Comparison of ENCODE assay signal across 21 cellular contexts in the genomic region with DNA sequence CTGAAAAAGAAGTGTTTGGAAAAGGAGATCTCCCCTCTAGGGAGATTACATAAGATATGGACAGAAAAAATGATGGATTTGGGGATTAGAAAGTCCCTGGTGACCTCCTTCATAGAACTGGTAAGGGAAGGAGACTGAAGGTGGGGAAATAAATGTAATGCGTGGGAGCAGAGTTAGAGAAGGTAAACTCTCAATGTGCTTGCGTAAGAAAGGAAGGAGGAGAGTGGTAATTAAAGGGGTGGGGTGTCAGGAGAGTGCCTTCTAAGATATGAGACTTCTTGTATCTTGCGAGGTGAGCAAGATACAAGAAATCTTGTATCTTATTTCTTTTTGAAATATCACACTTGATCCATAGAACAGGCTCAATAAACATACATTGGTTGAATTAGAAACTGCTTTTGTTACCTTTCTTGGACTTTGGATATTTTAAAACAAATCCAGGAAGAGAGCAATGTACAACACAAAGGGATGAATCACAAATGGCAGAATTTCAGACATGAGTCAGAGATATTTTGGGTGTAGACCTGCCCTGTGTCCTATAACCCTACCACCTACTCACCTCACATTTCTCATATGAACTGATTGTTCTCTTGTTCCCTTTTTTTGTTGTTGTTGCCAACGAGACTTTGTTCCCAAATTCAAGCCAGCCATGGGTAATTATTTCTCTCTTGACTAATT.
DNase-seq lines count a peak whose midpoint lies in the region; ATAC-seq, FAIRE-seq and TF ChIP-seq lines count a peak whose summit lies in the region.
"Had no signal": no experiment of that assay in that cellular context is flagged by ENCODE, and none has a peak within 500 bp of the region (broad histone marks: within the 10 kb centered on the region; RNA-seq: fewer than 3 reads in every experiment).

No MANE protein-coding gene starts in this region.

- H3K27ac Mint-ChIP-seq in activated T-helper 17 cell treated with anti-CD3 and anti-CD28 coated beads, Interleukin-2, amount 50 U/mL, for 72 hours: no peak overlapping the region
- H3K27ac Mint-ChIP-seq: CD4-positive, alpha-beta T cell; naive B cell; stimulated activated memory B cell treated with anti-CD40 and anti-IgM and Interleukin-4, amounts not matched to agents 10 μg/mL and 1 μg/mL and 100 μg/mL, for 72 hours; T-helper 1 cell treated with Interleukin-12 subunit alpha and Interleukin-12 subunit beta and Interleukin-4 antibody, amounts not matched to agents 30 μg/mL and 1 μg/mL, for 36 hours had no signal

- H3K4me3 Mint-ChIP-seq in activated T-helper 17 cell treated with anti-CD3 and anti-CD28 coated beads, Interleukin-2, amount 50 U/mL, for 72 hours: no peak overlapping the region
- H3K4me3 Mint-ChIP-seq: CD4-positive, alpha-beta T cell; stimulated activated memory B cell treated with anti-CD40 and anti-IgM and Interleukin-4, amounts not matched to agents 10 μg/mL and 1 μg/mL and 100 μg/mL, for 72 hours; T-helper 1 cell treated with Interleukin-12 subunit alpha and Interleukin-12 subunit beta and Interleukin-4 antibody, amounts not matched to agents 30 μg/mL and 1 μg/mL, for 36 hours had no signal

- no peaks in the 10 kb centered on the region for H3K36me3 ChIP-seq in bronchial epithelial cell (ENCODE audit: control insufficient read depth, insufficient read depth, low read length)
- no peaks in the 10 kb centered on the region for H3K36me3 ChIP-seq in ascending aorta
- H3K36me3 ChIP-seq: MG63, tibial artery had no signal

- H3K36me3 Mint-ChIP-seq in activated T-helper 17 cell treated with anti-CD3 and anti-CD28 coated beads, Interleukin-2, amount 50 U/mL, for 72 hours (ENCODE audit: low read depth): no peaks in the 10 kb centered on the region
- H3K36me3 Mint-ChIP-seq: naive B cell; stimulated activated memory B cell treated with anti-CD40 and anti-IgM and Interleukin-4, amounts not matched to agents 10 μg/mL and 1 μg/mL and 100 μg/mL, for 72 hours had no signal

- no peak overlapping the region for H3K27ac ChIP-seq in ascending aorta
- H3K27ac ChIP-seq: tibial artery, VCaP had no signal

- DNase-seq in A172 (ENCODE audit: low spot score): peak; percentile 61
- peak; percentile 56 for DNase-seq in HT1080 (ENCODE audit: low read depth)
- peak; percentile 88 for DNase-seq in bronchial epithelial cell (ENCODE audit: low read depth)
- DNase-seq in left colon: no peak
- no peak for DNase-seq in NCI-H146 treated with DMSO at 0.1 percent for 48 hours (lab: John Stamatoyannopoulos, UW; ENCODE audit: unreplicated experiment)
- no peak for DNase-seq in effector CD8-positive, alpha-beta T cell (lab: John Stamatoyannopoulos, UW)
- DNase-seq in ascending aorta (ENCODE audit: low spot score in 2 of 2): no peak
- DNase-seq: 8988T; activated CD4-positive, alpha-beta T cell treated with anti-CD3 and anti-CD28 coated beads, Interleukin-2, amount 50 U/mL, for 48 hours; activated T-cell treated with anti-CD3 and anti-CD28 coated beads, Interleukin-2, amount 50 U/mL, for 48 hours; CD4-positive, alpha-beta T cell; MG63; naive B cell; NCI-H146; posterior cingulate gyrus; Right ventricle myocardium superior; tibial artery had no signal

- no peak overlapping the region for H3K4me3 ChIP-seq in bronchial epithelial cell (ENCODE audit: low read depth, low read length)
- H3K4me3 ChIP-seq in ascending aorta: no peak overlapping the region
- H3K4me3 ChIP-seq: MG63, tibial artery had no signal

- H3K27me3 Mint-ChIP-seq in activated T-helper 17 cell treated with anti-CD3 and anti-CD28 coated beads, Interleukin-2, amount 50 U/mL, for 72 hours: peaks cover 16% of the 10 kb centered on the region
- H3K27me3 Mint-ChIP-seq: stimulated activated memory B cell treated with anti-CD40 and anti-IgM and Interleukin-4, amounts not matched to agents 10 μg/mL and 1 μg/mL and 100 μg/mL, for 72 hours had no signal

- H3K9me3 Mint-ChIP-seq in activated T-helper 17 cell treated with anti-CD3 and anti-CD28 coated beads, Interleukin-2, amount 50 U/mL, for 72 hours: no peaks in the 10 kb centered on the region
- H3K9me3 Mint-ChIP-seq: CD4-positive, alpha-beta T cell; stimulated activated memory B cell treated with anti-CD40 and anti-IgM and Interleukin-4, amounts not matched to agents 10 μg/mL and 1 μg/mL and 100 μg/mL, for 72 hours; T-helper 1 cell treated with Interleukin-12 subunit alpha and Interleukin-12 subunit beta and Interleukin-4 antibody, amounts not matched to agents 30 μg/mL and 1 μg/mL, for 36 hours had no signal

- H3K4me1 ChIP-seq in ascending aorta: no peaks in the 10 kb centered on the region
- H3K4me1 ChIP-seq: tibial artery had no signal

- no peak for FAIRE-seq in bronchial epithelial cell (lab: Jason Lieb, UNC)

- no peak for TF ChIP-seq CTCF in bronchial epithelial cell (IDR thresholded peaks at IDR 0.05; ENCODE audit: insufficient read depth, low read length, severe bottlenecking)
- TF ChIP-seq CTCF in ascending aorta (IDR thresholded peaks at IDR 0.05): no peak

- H3K27me3 ChIP-seq in bronchial epithelial cell (ENCODE audit: control insufficient read depth, insufficient read depth, low read length) (no peaks in the 10 kb centered on the region), ascending aorta (no peaks in the 10 kb centered on the region)
- H3K27me3 ChIP-seq: MG63, tibial artery had no signal

- intact Hi-C loops in left colon (cut with DNase I, micrococcal nuclease): no loop called here
- intact Hi-C loops in ascending aorta (cut with DNase I): no loop called here

- no peaks in the 10 kb centered on the region for H3K4me1 Mint-ChIP-seq in activated T-helper 17 cell treated with anti-CD3 and anti-CD28 coated beads, Interleukin-2, amount 50 U/mL, for 72 hours
- H3K4me1 Mint-ChIP-seq: naive B cell; stimulated activated memory B cell treated with anti-CD40 and anti-IgM and Interleukin-4, amounts not matched to agents 10 μg/mL and 1 μg/mL and 100 μg/mL, for 72 hours had no signal

- H3K9me3 ChIP-seq in ascending aorta: no peaks in the 10 kb centered on the region
- H3K9me3 ChIP-seq: MG63 had no signal

- peak; percentile 72 for ATAC-seq in left colon
- ATAC-seq in activated T-helper 17 cell treated with anti-CD3 and anti-CD28 coated beads, Interleukin-2, amount 50 U/mL, for 72 hours (replicated peaks): no peak
- ATAC-seq: stimulated activated memory B cell treated with anti-CD40 and anti-IgM and Interleukin-4, amounts not matched to agents 10 μg/mL and 1 μg/mL and 100 μg/mL, for 72 hours had no signal

Comparison
In these comparisons a context has a peak if more than half of its experiments do, and no peak if none do; other contexts are left out.
1. DNase-seq: peak in A172 (single experiment), HT1080 (single experiment) and bronchial epithelial cell (single experiment); none in left colon (0 of 2), NCI-H146 treated with DMSO at 0.1 percent for 48 hours (single experiment), effector CD8-positive, alpha-beta T cell (single experiment) and ascending aorta (0 of 2).